34 cellular contexts compared by ENCODE assay signal in the genomic region with DNA sequence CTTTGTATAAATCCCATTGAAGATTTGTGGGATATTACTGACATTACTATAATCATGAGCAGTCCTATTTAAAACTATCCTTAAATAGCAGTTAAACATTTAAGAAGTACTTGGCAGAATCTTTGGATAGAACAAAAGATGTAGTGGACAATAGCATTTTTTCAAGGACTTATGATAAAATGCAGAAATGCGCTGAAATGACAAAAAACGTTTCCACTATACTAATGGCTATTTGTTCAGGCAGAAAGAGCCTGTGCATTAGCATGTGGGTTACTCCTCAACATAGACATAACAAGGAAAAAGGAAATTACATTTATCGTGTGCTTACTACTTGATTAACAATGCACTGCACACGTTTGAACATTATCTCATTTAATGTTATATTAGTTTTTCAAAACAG.
DNase-seq lines count a peak whose midpoint lies in the region; ATAC-seq, FAIRE-seq and TF ChIP-seq lines count a peak whose summit lies in the region.
"Had no signal": no experiment of that assay in that cellular context is flagged by ENCODE, and none has a peak within 500 bp of the region (broad histone marks: within the 10 kb centered on the region; RNA-seq: fewer than 3 reads in every experiment).

No MANE protein-coding gene starts in this region.

- H3K4me1 ChIP-seq in HepG2 (ENCODE audit: insufficient read depth, low read length) (no peaks in the 10 kb centered on the region), right lobe of liver (no peaks in the 10 kb centered on the region), A549 (no peaks in the 10 kb centered on the region), IMR-90 (ENCODE audit: control insufficient read depth, insufficient read depth, low read length) (no peaks in the 10 kb centered on the region), skeletal muscle tissue (ENCODE audit: control insufficient read depth in 3 of 3, insufficient read depth in 3 of 3, low read length in 3 of 3) (peaks cover 7 to 26% (median 12%) of the 10 kb centered on the region in 3 donors), breast epithelium (no peaks in the 10 kb centered on the region)
- H3K4me1 ChIP-seq: BE2C; BLaER1; BLaER1 treated with 17β-estradiol and CSF1 and Interleukin-3, amounts not matched to agents 10 nM and 100 nM; Caco-2 had no signal

- no peak overlapping the region for H4K8ac ChIP-seq in IMR-90 (ENCODE audit: low read depth in 2 of 2, low read length in 2 of 2)

- ATAC-seq in HepG2 (no peak), right lobe of liver (no peak), A549 (no peak), IMR-90 (ENCODE audit: low read depth) (no peak), Right ventricle myocardium superior (ENCODE audit: poor library complexity) (no peak)
- ATAC-seq: CD8-positive, alpha-beta T cell had no signal

- H3K9me1 ChIP-seq in IMR-90 (ENCODE audit: insufficient read depth, low read length), result no peaks in the 10 kb centered on the region

- TF ChIP-seq EP300 in HepG2 (IDR thresholded peaks at IDR 0.05; ENCODE audit: low read depth in 2 of 2, low read length in 2 of 2) (no peak), HepG2 (CRISPR knock-in tag; IDR thresholded peaks at IDR 0.05; ENCODE audit: borderline replicate concordance) (no peak), A549 (IDR thresholded peaks at IDR 0.05) (no peak)

- no peak overlapping the region for H4K5ac ChIP-seq in IMR-90 (ENCODE audit: low read depth, low read length)

- POLR2A ChIA-PET in HepG2 (lab: Yijun Ruan, JAX), result no interaction called here
- POLR2A ChIA-PET in A549 (lab: Yijun Ruan, JAX), result no interaction called here
- POLR2A ChIA-PET in IMR-90 (lab: Charles Lee; ENCODE audit: unreplicated experiment), result no interaction called here

- H3K9ac ChIP-seq in HepG2 (ENCODE audit: insufficient read depth, low read depth, low read length) (no peak overlapping the region), IMR-90 (ENCODE audit: low read depth, low read length) (no peak overlapping the region), skeletal muscle tissue (ENCODE audit: low read depth in 1 of 3, low read length in 3 of 3) (no peak overlapping the region)
- H3K9ac ChIP-seq: BLaER1; BLaER1 treated with 17β-estradiol and CSF1 and Interleukin-3, amounts not matched to agents 10 nM and 100 nM had no signal

- H2AK5ac ChIP-seq in IMR-90 (ENCODE audit: low read depth, low read length), result no peak overlapping the region

- intact Hi-C loops in HepG2 (cut with micrococcal nuclease; ENCODE audit: unreplicated experiment), result no loop called here
- intact Hi-C loops in right lobe of liver (cut with DNase I), result no loop called here
- intact Hi-C loops in IMR-90 (cut with micrococcal nuclease), result no loop called here
- intact Hi-C loops in breast epithelium (cut with DNase I; ENCODE audit: low total_unique reads), result no loop called here
- intact Hi-C loops in Right ventricle myocardium superior (cut with DNase I), result no loop called here

- H2AK9ac ChIP-seq in IMR-90 (replicated peaks; ENCODE audit: low read depth, low read length, poor library complexity), result no peak overlapping the region

- TF ChIP-seq CTCF in HepG2 (CRISPR knock-in tag; IDR thresholded peaks at IDR 0.05) (no peak), right lobe of liver (IDR thresholded peaks at IDR 0.05) (no peak), A549 (IDR thresholded peaks at IDR 0.05) (no peak), IMR-90 (conservative IDR thresholded peaks at IDR 0.05; ENCODE audit: low read depth, low read length) (no peak), breast epithelium (IDR thresholded peaks at IDR 0.05) (no peak)

- CTCF ChIA-PET in HepG2 (lab: Yijun Ruan, JAX; ENCODE audit: low intra/inter-chr PET ratio, low total read pairs) (no interaction called here), A549 (lab: Yijun Ruan, JAX) (no interaction called here), IMR-90 (lab: Yijun Ruan, JAX) (no interaction called here)

- no peak for TF ChIP-seq RAD21 in HepG2 (CRISPR knock-in tag; IDR thresholded peaks at IDR 0.05)
- no peak for TF ChIP-seq RAD21 in A549 (conservative IDR thresholded peaks at IDR 0.05 in 1 of 2, IDR thresholded peaks at IDR 0.05 in 1 of 2)
- TF ChIP-seq RAD21 in IMR-90 (IDR thresholded peaks at IDR 0.05; ENCODE audit: low read length), result no peak

- H3K36me3 ChIP-seq in HepG2 (replicated peaks in 1 of 2; ENCODE audit: control insufficient read depth in 1 of 2, insufficient read depth in 2 of 2, low read length in 2 of 2) (no peaks in the 10 kb centered on the region), right lobe of liver (no peaks in the 10 kb centered on the region), IMR-90 (ENCODE audit: control insufficient read depth, insufficient read depth, low read length) (no peaks in the 10 kb centered on the region), skeletal muscle tissue (ENCODE audit: control insufficient read depth in 3 of 3, insufficient read depth in 3 of 3, low read length in 3 of 3) (no peaks in the 10 kb centered on the region), breast epithelium (no peaks in the 10 kb centered on the region)
- H3K36me3 ChIP-seq: BE2C; BLaER1; BLaER1 treated with 17β-estradiol and CSF1 and Interleukin-3, amounts not matched to agents 10 nM and 100 nM had no signal

- no peak overlapping the region for H3K14ac ChIP-seq in IMR-90 (replicated peaks; ENCODE audit: low read depth, low read length)

- H2BK5ac ChIP-seq in IMR-90 (ENCODE audit: low read depth, low read length, poor library complexity, severe bottlenecking), result no peak overlapping the region

- H3K23ac ChIP-seq in IMR-90 (ENCODE audit: low read depth, low read length), result no peak overlapping the region

- DNase-seq in HepG2 (ENCODE audit: low spot score), result no peak
- no peak for DNase-seq in right lobe of liver
- no peak for DNase-seq in A549 (ENCODE audit: low read depth in 1 of 2, low spot score in 1 of 2)
- DNase-seq in IMR-90, result no peak
- DNase-seq in activated effector memory CD4-positive, alpha-beta T cell treated with anti-CD3 and anti-CD28 coated beads, Interleukin-2, amount 50 U/mL, for 16 hours, result no peak
- DNase-seq in breast epithelium (ENCODE audit: low spot score in 2 of 2), result no peak
- DNase-seq in Right ventricle myocardium superior, result no peak
- DNase-seq: 8988T; ACHN; AML-193; BE2C; C1 segment of cervical spinal cord; Caco-2; Calu3; CD4-positive, alpha-beta memory T cell; CD4-positive, alpha-beta T cell; CD4-positive, CD25-positive, alpha-beta regulatory T cell; CD8-positive, alpha-beta memory T cell; CD8-positive, alpha-beta T cell; COR-L47; DMS 273 treated with DMSO at 0.1 percent for 48 hours; DMS153; DMS53; DMS79; DMS79 treated with DMSO at 0.1 percent for 48 hours; DND-41; EL had no signal

- in situ Hi-C loops in HepG2 (cut with HindIII; ENCODE audit: extremely low pct_ligation_motif_present, low pct_unique_long_range_greater_than_20kb), result no loop called here
- in situ Hi-C loops in IMR-90 (cut with MboI; ENCODE audit: low sequenced_read_pairs), result no loop called here

- H3K4ac ChIP-seq in IMR-90 (ENCODE audit: low read depth, low read length), result no peak overlapping the region

- no peaks in the 10 kb centered on the region; a peak in 1 of 5 replicates for H3K27me3 ChIP-seq in HepG2 (ENCODE audit: control insufficient read depth in 1 of 2, insufficient read depth in 2 of 2, low read length in 2 of 2)
- no peaks in the 10 kb centered on the region for H3K27me3 ChIP-seq in right lobe of liver
- peaks cover 3% of the 10 kb centered on the region for H3K27me3 ChIP-seq in IMR-90 (ENCODE audit: control insufficient read depth, insufficient read depth, low read length)
- H3K27me3 ChIP-seq in skeletal muscle tissue (ENCODE audit: control insufficient read depth in 3 of 3, insufficient read depth in 3 of 3, low read length in 3 of 3), result no peaks in the 10 kb centered on the region
- no peaks in the 10 kb centered on the region for H3K27me3 ChIP-seq in breast epithelium
- H3K27me3 ChIP-seq: BE2C; BLaER1; BLaER1 treated with 17β-estradiol and CSF1 and Interleukin-3, amounts not matched to agents 10 nM and 100 nM had no signal

- H3K79me1 ChIP-seq in IMR-90 (ENCODE audit: low read depth in 1 of 2, low read length in 2 of 2), result no peaks in the 10 kb centered on the region

- FAIRE-seq in HepG2 (lab: Jason Lieb, UNC) (no peak), A549 (lab: Jason Lieb, UNC) (no peak)
- FAIRE-seq: A204.1, D721Med had no signal

- H3K9me3 ChIP-seq in HepG2 (ENCODE audit: low read length) (no peaks in the 10 kb centered on the region), right lobe of liver (no peaks in the 10 kb centered on the region), A549 (no peaks in the 10 kb centered on the region), IMR-90 (ENCODE audit: control insufficient read depth, insufficient read depth, low read length) (no peaks in the 10 kb centered on the region), skeletal muscle tissue (ENCODE audit: control insufficient read depth in 3 of 3, low read length in 3 of 3) (no peaks in the 10 kb centered on the region), breast epithelium (no peaks in the 10 kb centered on the region)
- H3K9me3 ChIP-seq: BE2C; BLaER1; BLaER1 treated with 17β-estradiol and CSF1 and Interleukin-3, amounts not matched to agents 10 nM and 100 nM; Caco-2 had no signal

- H3K4me2 ChIP-seq in HepG2 (ENCODE audit: low read depth, low read length) (no peak overlapping the region), A549 (no peak overlapping the region), IMR-90 (ENCODE audit: low read depth, low read length) (no peak overlapping the region)
- H3K4me2 ChIP-seq: BLaER1; BLaER1 treated with 17β-estradiol and CSF1 and Interleukin-3, amounts not matched to agents 10 nM and 100 nM had no signal

- 48% methylated on average over 4 of the region's 4 CpGs for WGBS in HepG2 (ENCODE audit: low lambda C conversion rate)
- 58% methylated on average over 4 of the region's 4 CpGs for WGBS in right lobe of liver (ENCODE audit: insufficient coverage, low coverage, low lambda C conversion rate, missing lambda C conversion rate)
- 51% methylated on average over 4 of the region's 4 CpGs for WGBS in A549 (ENCODE audit: missing lambda C conversion rate)
- WGBS in IMR-90 (ENCODE audit: extremely low coverage in 2 of 2, insufficient read length in 1 of 2), 2 experiments, result no CpG with 5 or more reads among the region's 4 CpGs

- TF ChIP-seq POLR2A in HepG2 (IDR thresholded peaks at IDR 0.05; ENCODE audit: insufficient read depth in 1 of 2, low read depth in 2 of 2, low read length in 2 of 2) (no peak), right lobe of liver (IDR thresholded peaks at IDR 0.05) (no peak), A549 (IDR thresholded peaks at IDR 0.05; ENCODE audit: low read length) (no peak), IMR-90 (IDR thresholded peaks at IDR 0.05; ENCODE audit: low read depth, low read length) (no peak), breast epithelium (IDR thresholded peaks at IDR 0.05) (no peak)

- H3K56ac ChIP-seq in IMR-90 (ENCODE audit: extremely low read depth, insufficient read depth, low read length), result no peak overlapping the region

- H4K91ac ChIP-seq in IMR-90 (ENCODE audit: insufficient read depth, low read depth, low read length), result no peak overlapping the region

- H4K20me1 ChIP-seq in HepG2 (ENCODE audit: insufficient read depth, low read length) (no peaks in the 10 kb centered on the region), IMR-90 (ENCODE audit: insufficient read depth, low read length) (no peaks in the 10 kb centered on the region)
- H4K20me1 ChIP-seq: BLaER1; BLaER1 treated with 17β-estradiol and CSF1 and Interleukin-3, amounts not matched to agents 10 nM and 100 nM had no signal

- H2AFZ ChIP-seq in HepG2 (ENCODE audit: low read length) (no peak overlapping the region), IMR-90 (replicated peaks; ENCODE audit: low read length, poor library complexity) (no peak overlapping the region)

- H2BK120ac ChIP-seq in IMR-90 (ENCODE audit: low read depth, low read length), result no peak overlapping the region

- no peak overlapping the region for H2BK15ac ChIP-seq in IMR-90 (ENCODE audit: low read depth, low read length)

- H3K4me3 ChIP-seq in HepG2 (replicated peaks in 1 of 3; ENCODE audit: insufficient read depth in 1 of 3, low read depth in 2 of 3, low read length in 3 of 3) (no peak overlapping the region), right lobe of liver (no peak overlapping the region), A549 (no peak overlapping the region), IMR-90 (ENCODE audit: insufficient read depth, low read depth, low read length) (no peak overlapping the region), skeletal muscle tissue (ENCODE audit: low read length in 3 of 3) (no peak overlapping the region), breast epithelium (no peak overlapping the region)
- H3K4me3 ChIP-seq: BLaER1; BLaER1 treated with 17β-estradiol and CSF1 and Interleukin-3, amounts not matched to agents 10 nM and 100 nM had no signal

- no peak overlapping the region for H3K18ac ChIP-seq in IMR-90 (ENCODE audit: low read depth, low read length)

- BruUV-seq in HepG2 (replicated peaks; lab: Mats Ljungman, UMichigan) (no TSS peak), IMR-90 (replicated peaks; lab: Mats Ljungman, UMichigan) (no TSS peak)

- dilution Hi-C loops in IMR-90 (cut with HindIII; ENCODE audit: low sequenced_read_pairs, unreplicated experiment), result no loop called here

- no peak overlapping the region for H2BK20ac ChIP-seq in IMR-90 (ENCODE audit: low read depth, low read length)

- H3K79me2 ChIP-seq in HepG2 (ENCODE audit: insufficient read depth, low read length), result no peaks in the 10 kb centered on the region

- H3K27ac ChIP-seq in HepG2 (ENCODE audit: extremely low read length, insufficient read depth, low read length), result no peak overlapping the region
- H3K27ac ChIP-seq in right lobe of liver, result no peak overlapping the region
- H3K27ac ChIP-seq in A549, result no peak overlapping the region
- no peak overlapping the region for H3K27ac ChIP-seq in IMR-90 (ENCODE audit: insufficient read depth, low read length)
- H3K27ac ChIP-seq in skeletal muscle tissue (ENCODE audit: low read depth, low read length), result peak overlapping the region; percentile 94
- no peak overlapping the region for H3K27ac ChIP-seq in breast epithelium
- H3K27ac ChIP-seq: 22Rv1; BLaER1; BLaER1 treated with 17β-estradiol and CSF1 and Interleukin-3, amounts not matched to agents 10 nM and 100 nM; C4-2B had no signal
